Comparison of ENCODE assay signal across 20 cellular contexts in genomic region chr5:147879784-147880183, GRCh38. TPM values are rescaled to one million over a fixed set of nuclear protein-coding genes. Genes with fewer than 3 reads are reported as not detected.
DNase-seq lines count a peak whose midpoint lies in the region; ATAC-seq and TF ChIP-seq lines count a peak whose summit lies in the region.
"Had no signal": no experiment of that assay in that cellular context is flagged by ENCODE, and none has a peak within 500 bp of the region (broad histone marks: within the 10 kb centered on the region; RNA-seq: fewer than 3 reads in every experiment).

No MANE protein-coding gene starts in this region.

- no peak overlapping the region for H2AFZ ChIP-seq in GM23338
- no peak overlapping the region for H2AFZ ChIP-seq in PC-3 (ENCODE audit: low read length)

- no peak for ATAC-seq in GM23338
- ATAC-seq in PC-3: no peak
- ATAC-seq in lower lobe of right lung: no peak
- no peak for ATAC-seq in GM21423 (IDR thresholded peaks at IDR 0.05; ENCODE audit: unreplicated experiment)
- ATAC-seq: CD8-positive, alpha-beta T cell; GM12878 had no signal

- DNase-seq in GM23338 (ENCODE audit: low spot score) (no peak), PC-3 (no peak), lower lobe of right lung (no peak), Kasumi-1 (lab: John Stamatoyannopoulos, UW) (no peak), D341Med (ENCODE audit: low spot score) (no peak)
- DNase-seq: C1 segment of cervical spinal cord; Caco-2; CD4-positive, CD25-positive, alpha-beta regulatory T cell; CD8-positive, alpha-beta T cell; DMS 273 treated with DMSO at 0.1 percent for 48 hours; DMS79; EL; GDM1; GOT3; HCEC 1CT had no signal

- H3K4me2 ChIP-seq in GM23338 (no peak overlapping the region), PC-3 (ENCODE audit: low read length) (no peak overlapping the region)

- no peak overlapping the region for H3K27ac ChIP-seq in GM23338 (ENCODE audit: low read depth)
- no peak overlapping the region for H3K27ac ChIP-seq in PC-3 (ENCODE audit: low read length)
- no peak overlapping the region for H3K27ac ChIP-seq in lower lobe of right lung

- H3K4me1 ChIP-seq in GM23338 (ENCODE audit: insufficient read depth): peaks cover 57% of the 10 kb centered on the region
- H3K4me1 ChIP-seq in PC-3 (ENCODE audit: insufficient read depth, low read length): peaks cover 11% of the 10 kb centered on the region
- no peaks in the 10 kb centered on the region for H3K4me1 ChIP-seq in lower lobe of right lung

- no peaks in the 10 kb centered on the region for H3K9me3 Mint-ChIP-seq in GM23338
- H3K9me3 Mint-ChIP-seq: CD4-positive, CD25-positive, alpha-beta regulatory T cell; CD8-positive, alpha-beta T cell had no signal

- BruUV-seq in PC-3 (replicated peaks; lab: Mats Ljungman, UMichigan): no TSS peak

- CTCF ChIA-PET in PC-3 (lab: Charles Lee): no interaction called here

- no peaks in the 10 kb centered on the region for H4K20me1 ChIP-seq in GM23338 (replicated peaks; ENCODE audit: insufficient read depth)
- no peaks in the 10 kb centered on the region for H4K20me1 ChIP-seq in PC-3 (ENCODE audit: low read length)

- peak; percentile 52 to 53 for TF ChIP-seq CTCF in GM23338 (conservative IDR thresholded peaks at IDR 0.05; ENCODE audit: low read depth in 2 of 2)
- peak; percentile 34 for TF ChIP-seq CTCF in PC-3 (conservative IDR thresholded peaks at IDR 0.05; ENCODE audit: low read depth, low read length)
- TF ChIP-seq CTCF in lower lobe of right lung (IDR thresholded peaks at IDR 0.05): no peak

- peaks cover 53% of the 10 kb centered on the region for H3K4me1 Mint-ChIP-seq in GM23338
- H3K4me1 Mint-ChIP-seq: CD4-positive, CD25-positive, alpha-beta regulatory T cell had no signal

- H3K79me2 ChIP-seq in GM23338 (replicated peaks; ENCODE audit: insufficient read depth): peaks cover 53% of the 10 kb centered on the region
- H3K79me2 ChIP-seq in PC-3 (ENCODE audit: low read length): no peaks in the 10 kb centered on the region

- no peak overlapping the region for H3K27ac Mint-ChIP-seq in GM23338
- H3K27ac Mint-ChIP-seq: CD4-positive, CD25-positive, alpha-beta regulatory T cell; CD8-positive, alpha-beta T cell had no signal

- H3K4me3 ChIP-seq in GM23338 (no peak overlapping the region), PC-3 (ENCODE audit: low read length) (no peak overlapping the region), lower lobe of right lung (peak overlapping the region; percentile 27)
- H3K4me3 ChIP-seq: GM12878 had no signal

- H3K36me3 ChIP-seq in GM23338 (ENCODE audit: insufficient read depth): 0 out of 2 replicates have a peak, but pooled peaks cover 6% of the 10 kb centered on the region
- peaks cover 11% of the 10 kb centered on the region; the same call in 1 of the 2 replicates for H3K36me3 ChIP-seq in PC-3 (ENCODE audit: low read depth, low read length)
- no peaks in the 10 kb centered on the region for H3K36me3 ChIP-seq in lower lobe of right lung

- no peaks in the 10 kb centered on the region for H3K9me3 ChIP-seq in PC-3 (ENCODE audit: low read length)
- H3K9me3 ChIP-seq in lower lobe of right lung: no peaks in the 10 kb centered on the region
- H3K9me3 ChIP-seq: Caco-2 had no signal

- H3F3A ChIP-seq in GM23338 (replicated peaks; ENCODE audit: low read depth): no peaks in the 10 kb centered on the region; the same call in 1 of the 2 replicates
- H3F3A ChIP-seq in PC-3 (ENCODE audit: low read length, unreplicated experiment): no peaks in the 10 kb centered on the region

- no peak overlapping the region for H3K9ac ChIP-seq in PC-3 (ENCODE audit: low read length)

- intact Hi-C loops in PC-3 (cut with micrococcal nuclease) (no loop called here), lower lobe of right lung (cut with DNase I) (loop anchor here (10.0 kb wide), 1 partner anchor 55 kb away; no protein-coding TSS in a partner anchor)

- H3K4me3 Mint-ChIP-seq in GM23338: no peak overlapping the region
- H3K4me3 Mint-ChIP-seq: CD4-positive, CD25-positive, alpha-beta regulatory T cell; CD8-positive, alpha-beta T cell had no signal

- H3K9me2 ChIP-seq in GM23338 (ENCODE audit: insufficient read depth) (no peaks in the 10 kb centered on the region), PC-3 (replicated peaks; ENCODE audit: low read length) (no peaks in the 10 kb centered on the region)

- no peaks in the 10 kb centered on the region for H3K27me3 ChIP-seq in GM23338 (ENCODE audit: insufficient read depth)
- H3K27me3 ChIP-seq in PC-3 (ENCODE audit: low read length): no peaks in the 10 kb centered on the region
- H3K27me3 ChIP-seq in lower lobe of right lung (ENCODE audit: low read depth): no peaks in the 10 kb centered on the region

- POLR2A ChIA-PET in PC-3 (lab: Charles Lee; ENCODE audit: unreplicated experiment): no interaction called here

- H3K27me3 Mint-ChIP-seq in GM23338 (ENCODE audit: insufficient read depth, low read depth, poor library complexity): peaks cover 1% of the 10 kb centered on the region
- H3K27me3 Mint-ChIP-seq: CD4-positive, CD25-positive, alpha-beta regulatory T cell had no signal

- peaks cover 8% of the 10 kb centered on the region; the same call in 1 of the 3 replicates for H3K36me3 Mint-ChIP-seq in GM23338 (ENCODE audit: low read depth)
- H3K36me3 Mint-ChIP-seq: CD4-positive, CD25-positive, alpha-beta regulatory T cell; CD8-positive, alpha-beta T cell had no signal

TF ChIP-seq in GM23338, 12 proteins besides CTCF, POLR2A, EP300 and RAD21 (continues in another document):
- TF ChIP-seq NANOG (IDR thresholded peaks at IDR 0.05; ENCODE audit: borderline replicate concordance) (no peak), JUNB (IDR thresholded peaks at IDR 0.05; ENCODE audit: unreplicated experiment) (no peak)
- TF ChIP-seq, protein P1, sequence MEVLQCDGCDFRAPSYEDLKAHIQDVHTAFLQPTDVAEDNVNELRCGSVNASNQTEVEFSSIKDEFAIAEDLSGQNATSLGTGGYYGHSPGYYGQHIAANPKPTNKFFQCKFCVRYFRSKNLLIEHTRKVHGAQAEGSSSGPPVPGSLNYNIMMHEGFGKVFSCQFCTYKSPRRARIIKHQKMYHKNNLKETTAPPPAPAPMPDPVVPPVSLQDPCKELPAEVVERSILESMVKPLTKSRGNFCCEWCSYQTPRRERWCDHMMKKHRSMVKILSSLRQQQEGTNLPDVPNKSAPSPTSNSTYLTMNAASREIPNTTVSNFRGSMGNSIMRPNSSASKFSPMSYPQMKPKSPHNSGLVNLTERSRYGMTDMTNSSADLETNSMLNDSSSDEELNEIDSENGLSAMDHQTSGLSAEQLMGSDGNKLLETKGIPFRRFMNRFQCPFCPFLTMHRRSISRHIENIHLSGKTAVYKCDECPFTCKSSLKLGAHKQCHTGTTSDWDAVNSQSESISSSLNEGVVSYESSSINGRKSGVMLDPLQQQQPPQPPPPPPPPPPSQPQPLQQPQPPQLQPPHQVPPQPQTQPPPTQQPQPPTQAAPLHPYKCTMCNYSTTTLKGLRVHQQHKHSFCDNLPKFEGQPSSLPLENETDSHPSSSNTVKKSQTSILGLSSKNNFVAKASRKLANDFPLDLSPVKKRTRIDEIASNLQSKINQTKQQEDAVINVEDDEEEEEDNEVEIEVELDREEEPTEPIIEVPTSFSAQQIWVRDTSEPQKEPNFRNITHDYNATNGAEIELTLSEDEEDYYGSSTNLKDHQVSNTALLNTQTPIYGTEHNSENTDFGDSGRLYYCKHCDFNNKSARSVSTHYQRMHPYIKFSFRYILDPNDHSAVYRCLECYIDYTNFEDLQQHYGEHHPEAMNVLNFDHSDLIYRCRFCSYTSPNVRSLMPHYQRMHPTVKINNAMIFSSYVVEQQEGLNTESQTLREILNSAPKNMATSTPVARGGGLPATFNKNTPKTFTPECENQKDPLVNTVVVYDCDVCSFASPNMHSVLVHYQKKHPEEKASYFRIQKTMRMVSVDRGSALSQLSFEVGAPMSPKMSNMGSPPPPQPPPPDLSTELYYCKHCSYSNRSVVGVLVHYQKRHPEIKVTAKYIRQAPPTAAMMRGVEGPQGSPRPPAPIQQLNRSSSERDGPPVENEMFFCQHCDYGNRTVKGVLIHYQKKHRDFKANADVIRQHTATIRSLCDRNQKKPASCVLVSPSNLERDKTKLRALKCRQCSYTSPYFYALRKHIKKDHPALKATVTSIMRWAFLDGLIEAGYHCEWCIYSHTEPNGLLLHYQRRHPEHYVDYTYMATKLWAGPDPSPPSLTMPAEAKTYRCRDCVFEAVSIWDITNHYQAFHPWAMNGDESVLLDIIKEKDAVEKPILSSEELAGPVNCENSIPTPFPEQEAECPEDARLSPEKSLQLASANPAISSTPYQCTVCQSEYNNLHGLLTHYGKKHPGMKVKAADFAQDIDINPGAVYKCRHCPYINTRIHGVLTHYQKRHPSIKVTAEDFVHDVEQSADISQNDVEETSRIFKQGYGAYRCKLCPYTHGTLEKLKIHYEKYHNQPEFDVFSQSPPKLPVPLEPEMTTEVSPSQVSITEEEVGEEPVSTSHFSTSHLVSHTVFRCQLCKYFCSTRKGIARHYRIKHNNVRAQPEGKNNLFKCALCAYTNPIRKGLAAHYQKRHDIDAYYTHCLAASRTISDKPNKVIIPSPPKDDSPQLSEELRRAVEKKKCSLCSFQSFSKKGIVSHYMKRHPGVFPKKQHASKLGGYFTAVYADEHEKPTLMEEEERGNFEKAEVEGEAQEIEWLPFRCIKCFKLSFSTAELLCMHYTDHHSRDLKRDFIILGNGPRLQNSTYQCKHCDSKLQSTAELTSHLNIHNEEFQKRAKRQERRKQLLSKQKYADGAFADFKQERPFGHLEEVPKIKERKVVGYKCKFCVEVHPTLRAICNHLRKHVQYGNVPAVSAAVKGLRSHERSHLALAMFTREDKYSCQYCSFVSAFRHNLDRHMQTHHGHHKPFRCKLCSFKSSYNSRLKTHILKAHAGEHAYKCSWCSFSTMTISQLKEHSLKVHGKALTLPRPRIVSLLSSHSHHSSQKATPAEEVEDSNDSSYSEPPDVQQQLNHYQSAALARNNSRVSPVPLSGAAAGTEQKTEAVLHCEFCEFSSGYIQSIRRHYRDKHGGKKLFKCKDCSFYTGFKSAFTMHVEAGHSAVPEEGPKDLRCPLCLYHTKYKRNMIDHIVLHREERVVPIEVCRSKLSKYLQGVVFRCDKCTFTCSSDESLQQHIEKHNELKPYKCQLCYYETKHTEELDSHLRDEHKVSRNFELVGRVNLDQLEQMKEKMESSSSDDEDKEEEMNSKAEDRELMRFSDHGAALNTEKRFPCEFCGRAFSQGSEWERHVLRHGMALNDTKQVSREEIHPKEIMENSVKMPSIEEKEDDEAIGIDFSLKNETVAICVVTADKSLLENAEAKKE (CRISPR knock-in tag; IDR thresholded peaks at IDR 0.05): no peak

RNA-seq across cellular contexts. Expression of gene SCGB3A2, which starts 1.3 kb away (rescaled TPM):
- total RNA-seq in GM23338 (2014; rRNA removed; shearing (Covaris generic)): 27.0 and 36.1 TPM in 2 replicates
- 251 and 256 TPM in 2 replicates for polyA plus RNA-seq in GM23338 (2016; fragmentation: Nextera tagmentation; extraction: Ambion mirVana)
- total RNA-seq in PC-3 (2014; rRNA removed): 0.51 TPM in 1 of 2 replicates, not detected in the other
- total RNA-seq in lower lobe of right lung: 624 TPM
- total RNA-seq: A172; A673; Caco-2; CD4-positive, CD25-positive, alpha-beta regulatory T cell; CD8-positive, alpha-beta T cell; GM12878 had no signal
- polyA plus RNA-seq: BJ; CD4-positive, CD25-positive, alpha-beta regulatory T cell had no signal

RNA-seq across cellular contexts. Expression of gene C5orf46, which starts 26.6 kb away (rescaled TPM):
- not detected in 2 replicates for total RNA-seq in GM23338 (2014; rRNA removed; shearing (Covaris generic))
- 0.40 and 0.42 TPM in 2 replicates for polyA plus RNA-seq in GM23338 (2016; fragmentation: Nextera tagmentation; extraction: Ambion mirVana)
- 59.9 and 78.7 TPM in 2 replicates for total RNA-seq in PC-3 (2014; rRNA removed)
- total RNA-seq in lower lobe of right lung: not detected
- total RNA-seq: A172; A673; Caco-2; CD4-positive, CD25-positive, alpha-beta regulatory T cell; CD8-positive, alpha-beta T cell; GM12878 had no signal
- polyA plus RNA-seq: CD4-positive, CD25-positive, alpha-beta regulatory T cell; GM12878 had no signal

RNA-seq across cellular contexts. Expression of gene SPINK1, which starts 48.3 kb away (rescaled TPM):
- not detected in 2 replicates for total RNA-seq in GM23338 (2014; rRNA removed; shearing (Covaris generic))
- polyA plus RNA-seq in GM23338 (2016; fragmentation: Nextera tagmentation; extraction: Ambion mirVana): 0.82 and 0.90 TPM in 2 replicates
- total RNA-seq in PC-3 (2014; rRNA removed) (not detected in 2 replicates), lower lobe of right lung (not detected)
- total RNA-seq: A673; CD4-positive, CD25-positive, alpha-beta regulatory T cell; CD8-positive, alpha-beta T cell had no signal
- polyA plus RNA-seq: BJ; CD4-positive, CD25-positive, alpha-beta regulatory T cell; GM12878 had no signal

Comparison
In these comparisons a context has a peak if more than half of its experiments do, and no peak if none do; other contexts are left out.
1. RNA of gene SCGB3A2, which starts 1.3 kb away (total RNA-seq): 624 TPM in lower lobe of right lung (single experiment) and 27.0 to 36.1 TPM in GM23338; 0.51 TPM in PC-3; every median in the first group is over 10 times any median in the second.
2. RNA of gene C5orf46, which starts 26.6 kb away (total RNA-seq): 59.9 to 78.7 TPM in PC-3; not detected in GM23338 and not detected in lower lobe of right lung (single experiment); every median in the first group is over 10 times any median in the second.